ENCODE assay signal across 17 cellular contexts in genomic region chr15:29409890-29410289, GRCh38.
DNase-seq lines count a peak whose midpoint lies in the region; ATAC-seq and TF ChIP-seq lines count a peak whose summit lies in the region.
"Had no signal": no experiment of that assay in that cellular context is flagged by ENCODE, and none has a peak within 500 bp of the region (broad histone marks: within the 10 kb centered on the region; RNA-seq: fewer than 3 reads in every experiment).

No MANE protein-coding gene starts in this region.

- no peak overlapping the region for H3K9ac ChIP-seq in endodermal cell (ENCODE audit: extremely low read depth, low read length, poor library complexity, severe bottlenecking)
- no peak overlapping the region for H3K9ac ChIP-seq in stomach smooth muscle (ENCODE audit: low read length in 2 of 2)
- no peak overlapping the region for H3K9ac ChIP-seq in colonic mucosa (ENCODE audit: low read depth in 2 of 2, low read length in 2 of 2)
- H3K9ac ChIP-seq: BLaER1 had no signal

- H3K27ac Mint-ChIP-seq in GM23338: no peak overlapping the region; the same call in 1 of the 2 replicates
- H3K27ac Mint-ChIP-seq in endodermal cell: peak overlapping the region; percentile 38
- H3K27ac Mint-ChIP-seq: CD14-positive monocyte; CD4-positive, alpha-beta memory T cell; IgD-negative memory B cell had no signal

- H3K9me3 Mint-ChIP-seq in GM23338 (no peaks in the 10 kb centered on the region), endodermal cell (no peaks in the 10 kb centered on the region)

- peak; percentile 35 for DNase-seq in GM23338 (ENCODE audit: low spot score)
- peak; percentile 17 for DNase-seq in NCI-H69 (lab: John Stamatoyannopoulos, UW)
- DNase-seq in endodermal cell: no peak
- DNase-seq in DMS153 treated with DMSO at 0.1 percent for 48 hours (lab: John Stamatoyannopoulos, UW; ENCODE audit: unreplicated experiment): no peak
- DNase-seq in SKM-1 treated with dmso at 0.1 percent for 144 hours (lab: John Stamatoyannopoulos, UW; ENCODE audit: unreplicated experiment): no peak
- DNase-seq in NCI-H774 (lab: John Stamatoyannopoulos, UW): no peak
- DNase-seq in colonic mucosa: no peak
- DNase-seq: 8988T; CD4-positive, alpha-beta memory T cell; DMS53; DND-41 had no signal

- TF ChIP-seq CTCF in GM23338 (conservative IDR thresholded peaks at IDR 0.05; ENCODE audit: low read depth in 2 of 2): no peak
- TF ChIP-seq CTCF in endodermal cell (conservative IDR thresholded peaks at IDR 0.05): no peak
- TF ChIP-seq CTCF in colonic mucosa (IDR thresholded peaks at IDR 0.05): no peak

- peaks cover 4% of the 10 kb centered on the region for H3K27me3 Mint-ChIP-seq in GM23338 (ENCODE audit: insufficient read depth, low read depth, poor library complexity)
- no peaks in the 10 kb centered on the region for H3K27me3 Mint-ChIP-seq in endodermal cell (ENCODE audit: insufficient read depth)
- H3K27me3 Mint-ChIP-seq: IgD-negative memory B cell had no signal

- H3K36me3 Mint-ChIP-seq in GM23338 (ENCODE audit: low read depth) (no peaks in the 10 kb centered on the region), endodermal cell (ENCODE audit: low read depth) (no peaks in the 10 kb centered on the region)
- H3K36me3 Mint-ChIP-seq: CD14-positive monocyte; CD4-positive, alpha-beta memory T cell; IgD-negative memory B cell had no signal

- peak; percentile 77 for ATAC-seq in GM23338
- ATAC-seq: GM12878, HepG2 had no signal

- H3K4me2 ChIP-seq in GM23338: peak overlapping the region; percentile 64
- H3K4me2 ChIP-seq: BLaER1 had no signal

- H3K4me1 ChIP-seq in GM23338 (ENCODE audit: insufficient read depth): peaks cover 32% of the 10 kb centered on the region
- H3K4me1 ChIP-seq in endodermal cell (ENCODE audit: control insufficient read depth, insufficient read depth, low read length): no peaks in the 10 kb centered on the region
- no peaks in the 10 kb centered on the region for H3K4me1 ChIP-seq in stomach smooth muscle (ENCODE audit: control insufficient read depth, insufficient read depth, low read length)
- H3K4me1 ChIP-seq in colonic mucosa: no peaks in the 10 kb centered on the region

- intact Hi-C loops in colonic mucosa (cut with DNase I): no loop called here

- no peaks in the 10 kb centered on the region for H4K20me1 ChIP-seq in GM23338 (replicated peaks; ENCODE audit: insufficient read depth)
- H4K20me1 ChIP-seq: BLaER1 had no signal

- no peaks in the 10 kb centered on the region for H3K79me2 ChIP-seq in GM23338 (replicated peaks; ENCODE audit: insufficient read depth)

- H3K27me3 ChIP-seq in GM23338 (ENCODE audit: insufficient read depth) (no peaks in the 10 kb centered on the region), endodermal cell (ENCODE audit: control insufficient read depth, insufficient read depth, low read length, poor library complexity, severe bottlenecking) (no peaks in the 10 kb centered on the region), stomach smooth muscle (ENCODE audit: control insufficient read depth in 1 of 2, insufficient read depth in 2 of 2, low read length in 2 of 2) (no peaks in the 10 kb centered on the region), colonic mucosa (no peaks in the 10 kb centered on the region)
- H3K27me3 ChIP-seq: BLaER1 had no signal

- peaks cover 2% of the 10 kb centered on the region; the same call in 1 of the 2 replicates for H3F3A ChIP-seq in GM23338 (replicated peaks; ENCODE audit: low read depth)

- H3K9me3 ChIP-seq in endodermal cell (ENCODE audit: control insufficient read depth, low read length) (no peaks in the 10 kb centered on the region), stomach smooth muscle (ENCODE audit: control insufficient read depth in 2 of 2, low read length in 2 of 2) (no peaks in the 10 kb centered on the region), colonic mucosa (no peaks in the 10 kb centered on the region)
- H3K9me3 ChIP-seq: BLaER1 had no signal

- no peaks in the 10 kb centered on the region for H3K36me3 ChIP-seq in GM23338 (ENCODE audit: insufficient read depth)
- H3K36me3 ChIP-seq in endodermal cell (ENCODE audit: control insufficient read depth, insufficient read depth, low read length): no peaks in the 10 kb centered on the region
- H3K36me3 ChIP-seq in stomach smooth muscle (ENCODE audit: control insufficient read depth in 2 of 2, insufficient read depth in 2 of 2, low read length in 2 of 2): no peaks in the 10 kb centered on the region
- no peaks in the 10 kb centered on the region for H3K36me3 ChIP-seq in colonic mucosa
- H3K36me3 ChIP-seq: BLaER1 had no signal

- H3K9me2 ChIP-seq in GM23338 (ENCODE audit: insufficient read depth): no peaks in the 10 kb centered on the region

- H3K4me3 Mint-ChIP-seq in GM23338 (no peak overlapping the region), endodermal cell (no peak overlapping the region)
- H3K4me3 Mint-ChIP-seq: CD14-positive monocyte; CD4-positive, alpha-beta memory T cell; IgD-negative memory B cell had no signal

- peaks cover 24% of the 10 kb centered on the region for H3K4me1 Mint-ChIP-seq in GM23338
- H3K4me1 Mint-ChIP-seq in endodermal cell: peaks cover 10% of the 10 kb centered on the region
- H3K4me1 Mint-ChIP-seq: CD4-positive, alpha-beta memory T cell; IgD-negative memory B cell had no signal

- H2AFZ ChIP-seq in GM23338: peak overlapping the region; percentile 76; the same call in 1 of the 2 replicates

- H3K4me3 ChIP-seq in GM23338 (0 out of 2 replicates have a peak overlapping the region, but pooled peaks have one; percentile 5), endodermal cell (ENCODE audit: low read length) (no peak overlapping the region), stomach smooth muscle (ENCODE audit: low read length in 2 of 2) (peak overlapping the region in 1 of 2 donors; percentile 29), colonic mucosa (no peak overlapping the region)
- H3K4me3 ChIP-seq: BLaER1, GM12878 had no signal

- 74 to 78% methylated on average over 6 to 8 of the region's 8 CpGs for WGBS in endodermal cell (ENCODE audit: insufficient coverage in 1 of 2, insufficient read length in 1 of 2), 2 experiments

- H3K27ac ChIP-seq in GM23338 (ENCODE audit: low read depth) (peak overlapping the region; percentile 61; the same call in 1 of the 2 replicates), endodermal cell (ENCODE audit: low read depth, low read length) (no peak overlapping the region), stomach smooth muscle (ENCODE audit: low read length) (peak overlapping the region; percentile 46), colonic mucosa (no peak overlapping the region)
- H3K27ac ChIP-seq: BLaER1 had no signal

TF ChIP-seq in GM23338, 12 proteins besides CTCF, POLR2A, EP300 and RAD21 (continues in another document):
- TF ChIP-seq CREB1 (CRISPR knock-in tag; IDR thresholded peaks at IDR 0.05; ENCODE audit: low read depth) (no peak), JUNB (IDR thresholded peaks at IDR 0.05; ENCODE audit: unreplicated experiment) (no peak), EZH2 (IDR thresholded peaks at IDR 0.05; ENCODE audit: low read depth, unreplicated experiment) (no peak), REST (IDR thresholded peaks at IDR 0.05; ENCODE audit: unreplicated experiment) (no peak), ZNF114 (CRISPR knock-in tag; IDR thresholded peaks at IDR 0.05) (no peak), ETS1 (IDR thresholded peaks at IDR 0.05) (no peak), EZH2phosphoT487 (IDR thresholded peaks at IDR 0.05; ENCODE audit: unreplicated experiment) (no peak), STAT1 (IDR thresholded peaks at IDR 0.05; ENCODE audit: unreplicated experiment) (no peak), POLR2AphosphoS5 (IDR thresholded peaks at IDR 0.05; ENCODE audit: low read depth) (no peak)

Comparison
In these comparisons a context has a peak if more than half of its experiments do, and no peak if none do; other contexts are left out.
1. DNase-seq: peak in GM23338 (single experiment) and NCI-H69 (single experiment); none in endodermal cell (single experiment), DMS153 treated with DMSO at 0.1 percent for 48 hours (single experiment), SKM-1 treated with dmso at 0.1 percent for 144 hours (single experiment), NCI-H774 (single experiment) and colonic mucosa (single experiment).
2. H3K27ac ChIP-seq: peak in GM23338 (single experiment) and stomach smooth muscle (single experiment); none in endodermal cell (single experiment) and colonic mucosa (single experiment).